1 cellular context compared by ENCODE assay signal in genomic region chr9:126773004-126773607, GRCh38.
TF ChIP-seq lines count a peak whose summit lies in the region.

No MANE protein-coding gene starts in this region.

TF ChIP-seq in GM12878, 131 proteins besides CTCF, POLR2A, EP300 and RAD21 (continued from another document):
- TF ChIP-seq, protein P1, sequence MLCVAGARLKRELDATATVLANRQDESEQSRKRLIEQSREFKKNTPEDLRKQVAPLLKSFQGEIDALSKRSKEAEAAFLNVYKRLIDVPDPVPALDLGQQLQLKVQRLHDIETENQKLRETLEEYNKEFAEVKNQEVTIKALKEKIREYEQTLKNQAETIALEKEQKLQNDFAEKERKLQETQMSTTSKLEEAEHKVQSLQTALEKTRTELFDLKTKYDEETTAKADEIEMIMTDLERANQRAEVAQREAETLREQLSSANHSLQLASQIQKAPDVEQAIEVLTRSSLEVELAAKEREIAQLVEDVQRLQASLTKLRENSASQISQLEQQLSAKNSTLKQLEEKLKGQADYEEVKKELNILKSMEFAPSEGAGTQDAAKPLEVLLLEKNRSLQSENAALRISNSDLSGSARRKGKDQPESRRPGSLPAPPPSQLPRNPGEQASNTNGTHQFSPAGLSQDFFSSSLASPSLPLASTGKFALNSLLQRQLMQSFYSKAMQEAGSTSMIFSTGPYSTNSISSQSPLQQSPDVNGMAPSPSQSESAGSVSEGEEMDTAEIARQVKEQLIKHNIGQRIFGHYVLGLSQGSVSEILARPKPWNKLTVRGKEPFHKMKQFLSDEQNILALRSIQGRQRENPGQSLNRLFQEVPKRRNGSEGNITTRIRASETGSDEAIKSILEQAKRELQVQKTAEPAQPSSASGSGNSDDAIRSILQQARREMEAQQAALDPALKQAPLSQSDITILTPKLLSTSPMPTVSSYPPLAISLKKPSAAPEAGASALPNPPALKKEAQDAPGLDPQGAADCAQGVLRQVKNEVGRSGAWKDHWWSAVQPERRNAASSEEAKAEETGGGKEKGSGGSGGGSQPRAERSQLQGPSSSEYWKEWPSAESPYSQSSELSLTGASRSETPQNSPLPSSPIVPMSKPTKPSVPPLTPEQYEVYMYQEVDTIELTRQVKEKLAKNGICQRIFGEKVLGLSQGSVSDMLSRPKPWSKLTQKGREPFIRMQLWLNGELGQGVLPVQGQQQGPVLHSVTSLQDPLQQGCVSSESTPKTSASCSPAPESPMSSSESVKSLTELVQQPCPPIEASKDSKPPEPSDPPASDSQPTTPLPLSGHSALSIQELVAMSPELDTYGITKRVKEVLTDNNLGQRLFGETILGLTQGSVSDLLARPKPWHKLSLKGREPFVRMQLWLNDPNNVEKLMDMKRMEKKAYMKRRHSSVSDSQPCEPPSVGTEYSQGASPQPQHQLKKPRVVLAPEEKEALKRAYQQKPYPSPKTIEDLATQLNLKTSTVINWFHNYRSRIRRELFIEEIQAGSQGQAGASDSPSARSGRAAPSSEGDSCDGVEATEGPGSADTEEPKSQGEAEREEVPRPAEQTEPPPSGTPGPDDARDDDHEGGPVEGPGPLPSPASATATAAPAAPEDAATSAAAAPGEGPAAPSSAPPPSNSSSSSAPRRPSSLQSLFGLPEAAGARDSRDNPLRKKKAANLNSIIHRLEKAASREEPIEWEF (IDR thresholded peaks at IDR 0.05; ENCODE audit: insufficient replicate concordance, low read depth, low read length), result no peak
- TF ChIP-seq BACH1 (IDR thresholded peaks at IDR 0.05; ENCODE audit: borderline replicate concordance) (no peak), BRCA1 (IDR thresholded peaks at IDR 0.05; ENCODE audit: low read depth, low read length) (no peak), MTA3 (IDR thresholded peaks at IDR 0.05; ENCODE audit: borderline replicate concordance, low read length) (no peak), SP1 (IDR thresholded peaks at IDR 0.05; ENCODE audit: low read depth, low read length) (no peak), SIX5 (IDR thresholded peaks at IDR 0.05; ENCODE audit: low read depth, low read length, severe bottlenecking) (no peak), KLF5 (IDR thresholded peaks at IDR 0.05; ENCODE audit: partially characterized antibody) (no peak), RBBP5 (conservative IDR thresholded peaks at IDR 0.05) (no peak), RELA (IDR thresholded peaks at IDR 0.05; ENCODE audit: borderline replicate concordance, partially characterized antibody) (no peak), ZBTB11 (CRISPR knock-in tag; IDR thresholded peaks at IDR 0.05) (no peak), ELK1 (IDR thresholded peaks at IDR 0.05; ENCODE audit: low read depth, low read length) (no peak), MEF2A (IDR thresholded peaks at IDR 0.05; ENCODE audit: insufficient read depth, low read depth, low read length) (no peak), SREBF2 (IDR thresholded peaks at IDR 0.05; ENCODE audit: low read length) (no peak), SIN3A (IDR thresholded peaks at IDR 0.05; ENCODE audit: low read depth, low read length) (no peak), CREB1 (IDR thresholded peaks at IDR 0.05; ENCODE audit: low read depth) (no peak)
- TF ChIP-seq, protein P2, sequence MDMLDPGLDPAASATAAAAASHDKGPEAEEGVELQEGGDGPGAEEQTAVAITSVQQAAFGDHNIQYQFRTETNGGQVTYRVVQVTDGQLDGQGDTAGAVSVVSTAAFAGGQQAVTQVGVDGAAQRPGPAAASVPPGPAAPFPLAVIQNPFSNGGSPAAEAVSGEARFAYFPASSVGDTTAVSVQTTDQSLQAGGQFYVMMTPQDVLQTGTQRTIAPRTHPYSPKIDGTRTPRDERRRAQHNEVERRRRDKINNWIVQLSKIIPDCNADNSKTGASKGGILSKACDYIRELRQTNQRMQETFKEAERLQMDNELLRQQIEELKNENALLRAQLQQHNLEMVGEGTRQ (IDR thresholded peaks at IDR 0.05; ENCODE audit: borderline replicate concordance, low read depth, low read length), result no peak
- TF ChIP-seq, protein P3, sequence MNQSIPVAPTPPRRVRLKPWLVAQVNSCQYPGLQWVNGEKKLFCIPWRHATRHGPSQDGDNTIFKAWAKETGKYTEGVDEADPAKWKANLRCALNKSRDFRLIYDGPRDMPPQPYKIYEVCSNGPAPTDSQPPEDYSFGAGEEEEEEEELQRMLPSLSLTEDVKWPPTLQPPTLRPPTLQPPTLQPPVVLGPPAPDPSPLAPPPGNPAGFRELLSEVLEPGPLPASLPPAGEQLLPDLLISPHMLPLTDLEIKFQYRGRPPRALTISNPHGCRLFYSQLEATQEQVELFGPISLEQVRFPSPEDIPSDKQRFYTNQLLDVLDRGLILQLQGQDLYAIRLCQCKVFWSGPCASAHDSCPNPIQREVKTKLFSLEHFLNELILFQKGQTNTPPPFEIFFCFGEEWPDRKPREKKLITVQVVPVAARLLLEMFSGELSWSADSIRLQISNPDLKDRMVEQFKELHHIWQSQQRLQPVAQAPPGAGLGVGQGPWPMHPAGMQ (IDR thresholded peaks at IDR 0.05; ENCODE audit: borderline replicate concordance), result no peak
- TF ChIP-seq, protein P4, sequence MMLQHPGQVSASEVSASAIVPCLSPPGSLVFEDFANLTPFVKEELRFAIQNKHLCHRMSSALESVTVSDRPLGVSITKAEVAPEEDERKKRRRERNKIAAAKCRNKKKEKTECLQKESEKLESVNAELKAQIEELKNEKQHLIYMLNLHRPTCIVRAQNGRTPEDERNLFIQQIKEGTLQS (IDR thresholded peaks at IDR 0.05; ENCODE audit: borderline replicate concordance, extremely low read depth, low read depth, low read length), result no peak
- TF ChIP-seq, protein P5, sequence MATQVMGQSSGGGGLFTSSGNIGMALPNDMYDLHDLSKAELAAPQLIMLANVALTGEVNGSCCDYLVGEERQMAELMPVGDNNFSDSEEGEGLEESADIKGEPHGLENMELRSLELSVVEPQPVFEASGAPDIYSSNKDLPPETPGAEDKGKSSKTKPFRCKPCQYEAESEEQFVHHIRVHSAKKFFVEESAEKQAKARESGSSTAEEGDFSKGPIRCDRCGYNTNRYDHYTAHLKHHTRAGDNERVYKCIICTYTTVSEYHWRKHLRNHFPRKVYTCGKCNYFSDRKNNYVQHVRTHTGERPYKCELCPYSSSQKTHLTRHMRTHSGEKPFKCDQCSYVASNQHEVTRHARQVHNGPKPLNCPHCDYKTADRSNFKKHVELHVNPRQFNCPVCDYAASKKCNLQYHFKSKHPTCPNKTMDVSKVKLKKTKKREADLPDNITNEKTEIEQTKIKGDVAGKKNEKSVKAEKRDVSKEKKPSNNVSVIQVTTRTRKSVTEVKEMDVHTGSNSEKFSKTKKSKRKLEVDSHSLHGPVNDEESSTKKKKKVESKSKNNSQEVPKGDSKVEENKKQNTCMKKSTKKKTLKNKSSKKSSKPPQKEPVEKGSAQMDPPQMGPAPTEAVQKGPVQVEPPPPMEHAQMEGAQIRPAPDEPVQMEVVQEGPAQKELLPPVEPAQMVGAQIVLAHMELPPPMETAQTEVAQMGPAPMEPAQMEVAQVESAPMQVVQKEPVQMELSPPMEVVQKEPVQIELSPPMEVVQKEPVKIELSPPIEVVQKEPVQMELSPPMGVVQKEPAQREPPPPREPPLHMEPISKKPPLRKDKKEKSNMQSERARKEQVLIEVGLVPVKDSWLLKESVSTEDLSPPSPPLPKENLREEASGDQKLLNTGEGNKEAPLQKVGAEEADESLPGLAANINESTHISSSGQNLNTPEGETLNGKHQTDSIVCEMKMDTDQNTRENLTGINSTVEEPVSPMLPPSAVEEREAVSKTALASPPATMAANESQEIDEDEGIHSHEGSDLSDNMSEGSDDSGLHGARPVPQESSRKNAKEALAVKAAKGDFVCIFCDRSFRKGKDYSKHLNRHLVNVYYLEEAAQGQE (IDR thresholded peaks at IDR 0.05; ENCODE audit: low read depth, low read length), result no peak
